Comparison of ENCODE assay signal across 17 cellular contexts in genomic region chr15:39468341-39468740, GRCh38.
DNase-seq lines count a peak whose midpoint lies in the region; ATAC-seq and TF ChIP-seq lines count a peak whose summit lies in the region.
"Had no signal": no experiment of that assay in that cellular context is flagged by ENCODE, and none has a peak within 500 bp of the region (broad histone marks: within the 10 kb centered on the region; RNA-seq: fewer than 3 reads in every experiment).

No MANE protein-coding gene starts in this region.

- intact Hi-C loops in left ventricle myocardium inferior (cut with micrococcal nuclease) (no loop called here), cardiac septum (cut with DNase I) (no loop called here), lower lobe of right lung (cut with DNase I) (no loop called here), upper lobe of right lung (cut with DNase I) (no loop called here)

- H3K4me3 ChIP-seq in left ventricle myocardium inferior (no peak overlapping the region), lower lobe of right lung (no peak overlapping the region), upper lobe of right lung (no peak overlapping the region)
- H3K4me3 ChIP-seq: HAP-1 had no signal

- ATAC-seq in lower lobe of right lung, result peak; percentile 48 to 50
- peak; percentile 73 for ATAC-seq in upper lobe of right lung
- ATAC-seq in HG03025 (IDR thresholded peaks at IDR 0.05; ENCODE audit: low FRiP score, unreplicated experiment), result no peak

- DNase-seq in left ventricle myocardium inferior, result no peak
- DNase-seq in cardiac septum (ENCODE audit: low spot score), result no peak
- DNase-seq in amniotic epithelial cell (ENCODE audit: low read depth), result peak; percentile 67
- peak; percentile 45 for DNase-seq in lower lobe of right lung
- DNase-seq in upper lobe of right lung, result no peak
- no peak for DNase-seq in activated CD4-positive, alpha-beta T cell treated with anti-CD3 and anti-CD28 coated beads, Interleukin-2, amount 50 U/mL, for 48 hours
- no peak for DNase-seq in NCI-H2081 (lab: John Stamatoyannopoulos, UW)
- DNase-seq: 8988T; activated CD4-positive, alpha-beta T cell treated with anti-CD3 and anti-CD28 coated beads, Interleukin-2, amount 10 ng/mL, durations not matched to agents 24 days and 14 days; CD4-positive, alpha-beta T cell; foreskin fibroblast; NCI-H1694 treated with DMSO at 0.1 percent for 48 hours; NCI-H345; stimulated activated naive CD4-positive, alpha-beta T cell; T-helper 2 cell had no signal

- H3K27me3 ChIP-seq in left ventricle myocardium inferior (ENCODE audit: low read depth), result no peaks in the 10 kb centered on the region
- H3K27me3 ChIP-seq in lower lobe of right lung (ENCODE audit: low read depth), result no peaks in the 10 kb centered on the region
- no peaks in the 10 kb centered on the region for H3K27me3 ChIP-seq in upper lobe of right lung

- H3K4me1 ChIP-seq in left ventricle myocardium inferior (peaks cover 17% of the 10 kb centered on the region), lower lobe of right lung (peaks cover 24% of the 10 kb centered on the region), upper lobe of right lung (peaks cover 20% of the 10 kb centered on the region)
- H3K4me1 ChIP-seq: HAP-1 had no signal

- H3K27ac ChIP-seq in left ventricle myocardium inferior (replicated peaks) (peak overlapping the region; percentile 66), lower lobe of right lung (peak overlapping the region; percentile 27), upper lobe of right lung (peak overlapping the region; percentile 48)

- no peak for TF ChIP-seq CTCF in left ventricle myocardium inferior (IDR thresholded peaks at IDR 0.05; ENCODE audit: borderline replicate concordance)
- TF ChIP-seq CTCF in lower lobe of right lung (IDR thresholded peaks at IDR 0.05), result no peak
- no peak for TF ChIP-seq CTCF in upper lobe of right lung (IDR thresholded peaks at IDR 0.05)

- H3K36me3 ChIP-seq in left ventricle myocardium inferior, result no peaks in the 10 kb centered on the region
- H3K36me3 ChIP-seq in lower lobe of right lung, result no peaks in the 10 kb centered on the region
- H3K36me3 ChIP-seq in upper lobe of right lung, result no peaks in the 10 kb centered on the region
- H3K36me3 ChIP-seq: HAP-1 had no signal

- H3K9me3 ChIP-seq in left ventricle myocardium inferior (replicated peaks) (peaks cover 8% of the 10 kb centered on the region), lower lobe of right lung (no peaks in the 10 kb centered on the region), upper lobe of right lung (no peaks in the 10 kb centered on the region)
- H3K9me3 ChIP-seq: HAP-1 had no signal

Comparison
In these comparisons a context has a peak if more than half of its experiments do, and no peak if none do; other contexts are left out.
1. DNase-seq: peak in amniotic epithelial cell (single experiment) and lower lobe of right lung (single experiment); none in left ventricle myocardium inferior (single experiment), cardiac septum (single experiment), upper lobe of right lung (single experiment), activated CD4-positive, alpha-beta T cell treated with anti-CD3 and anti-CD28 coated beads, Interleukin-2, amount 50 U/mL, for 48 hours (0 of 2) and NCI-H2081 (0 of 2).
2. Peak in every context shown above with its lines, with median percentiles within 50 percentile points of each other: H3K27ac ChIP-seq.